Comparison of ENCODE assay signal across 19 cellular contexts in the genomic region with DNA sequence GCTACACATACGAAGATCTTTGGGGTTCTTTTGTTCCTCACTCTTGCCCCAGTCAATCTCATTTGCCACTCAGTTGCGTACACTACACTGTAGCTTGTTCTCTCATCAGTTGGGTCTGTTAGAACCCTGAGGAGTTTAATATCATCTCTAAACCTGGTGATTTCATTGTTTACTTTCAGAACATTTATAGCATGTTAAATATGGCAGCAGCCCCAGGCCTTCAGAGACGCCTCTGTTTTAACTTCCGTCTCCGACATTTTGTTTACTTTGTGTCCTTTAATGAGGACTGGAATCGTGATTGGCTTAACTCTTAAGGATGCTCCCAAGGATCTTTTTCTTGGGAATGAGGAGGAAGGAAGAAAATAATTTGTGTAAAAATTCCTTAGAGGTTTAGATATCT.
A peak's percentile ranks its signal among the peaks of the same experiment; 100 is the strongest.
DNase-seq lines count a peak whose midpoint lies in the region; ATAC-seq and TF ChIP-seq lines count a peak whose summit lies in the region.
"Had no signal": no experiment of that assay in that cellular context is flagged by ENCODE, and none has a peak within 500 bp of the region (broad histone marks: within the 10 kb centered on the region; RNA-seq: fewer than 3 reads in every experiment).

No MANE protein-coding gene starts in this region.

- no TSS peak for BruUV-seq in PC-3 (replicated peaks; lab: Mats Ljungman, UMichigan)

- H3K27ac ChIP-seq in PC-3 (ENCODE audit: low read length) (peak overlapping the region; percentile 88), hepatocyte (peak overlapping the region; percentile 20), urinary bladder (ENCODE audit: low read depth) (peak overlapping the region; percentile 32)
- H3K27ac ChIP-seq: GM23248, HL-60, SJCRH30 had no signal

- POLR2A ChIA-PET in PC-3 (lab: Charles Lee; ENCODE audit: unreplicated experiment), result no interaction called here

- CTCF ChIA-PET in PC-3 (lab: Charles Lee), result no interaction called here

- peaks cover 4% of the 10 kb centered on the region for H3F3A ChIP-seq in PC-3 (ENCODE audit: low read length, unreplicated experiment)

- WGBS in hepatocyte (ENCODE audit: low lambda C conversion rate, missing lambda C conversion rate), result 61% methylated on average over 6 of the region's 6 CpGs
- WGBS in urinary bladder, result 28% methylated on average over 6 of the region's 6 CpGs

- no peaks in the 10 kb centered on the region for H3K9me2 ChIP-seq in PC-3 (replicated peaks; ENCODE audit: low read length)
- no peaks in the 10 kb centered on the region for H3K9me2 ChIP-seq in hepatocyte (replicated peaks; ENCODE audit: insufficient read depth)

- H3K4me2 ChIP-seq in PC-3 (ENCODE audit: low read length) (0 out of 2 replicates have a peak overlapping the region, but pooled peaks have one; percentile 1), hepatocyte (peak overlapping the region; percentile 14)

- H2AFZ ChIP-seq in PC-3 (ENCODE audit: low read length), result peak overlapping the region; percentile 59
- peak overlapping the region; percentile 8 for H2AFZ ChIP-seq in hepatocyte
- H2AFZ ChIP-seq: GM23248 had no signal

- H3K9me3 ChIP-seq in PC-3 (ENCODE audit: low read length) (no peaks in the 10 kb centered on the region), hepatocyte (ENCODE audit: low read depth) (no peaks in the 10 kb centered on the region)
- H3K9me3 ChIP-seq: SJCRH30 had no signal

- no peak for TF ChIP-seq CTCF in PC-3 (conservative IDR thresholded peaks at IDR 0.05; ENCODE audit: low read depth, low read length)
- TF ChIP-seq CTCF in hepatocyte (IDR thresholded peaks at IDR 0.05; ENCODE audit: poor library complexity), result no peak

- intact Hi-C loops in PC-3 (cut with micrococcal nuclease), result loop anchor here (10.0 kb wide), 5 partner anchors 156 to 506 kb away; no protein-coding TSS in a partner anchor

- H3K4me1 ChIP-seq in PC-3 (ENCODE audit: insufficient read depth, low read length), result peaks cover 37% of the 10 kb centered on the region
- H3K4me1 ChIP-seq in hepatocyte (ENCODE audit: insufficient read depth), result no peaks in the 10 kb centered on the region
- H3K4me1 ChIP-seq in urinary bladder (ENCODE audit: insufficient read depth), result no peaks in the 10 kb centered on the region

- no peak overlapping the region for H3K4me3 ChIP-seq in PC-3 (ENCODE audit: low read length)
- H3K4me3 ChIP-seq in hepatocyte, result no peak overlapping the region
- no peak overlapping the region for H3K4me3 ChIP-seq in urinary bladder (ENCODE audit: low read depth, low read length)
- H3K4me3 ChIP-seq: GM23248, K562, SJCRH30 had no signal

- in situ Hi-C loops in G401 (cut with HindIII; ENCODE audit: low sequenced_read_pairs), result no loop called here

- H3K27me3 ChIP-seq in PC-3 (ENCODE audit: low read length) (no peaks in the 10 kb centered on the region), hepatocyte (no peaks in the 10 kb centered on the region)
- H3K27me3 ChIP-seq: SJCRH30 had no signal

- peak overlapping the region; percentile 18; the same call in 1 of the 2 replicates for H3K9ac ChIP-seq in PC-3 (ENCODE audit: low read length)
- H3K9ac ChIP-seq: GM23248 had no signal

- DNase-seq in NCI-H748 (lab: John Stamatoyannopoulos, UW; ENCODE audit: unreplicated experiment) (peak; percentile 43), NCI-H748 treated with DMSO at 0.1 percent for 48 hours (lab: John Stamatoyannopoulos, UW) (no peak), PC-3 (peak; percentile 51), hepatocyte (ENCODE audit: low spot score) (no peak), G401 (ENCODE audit: low spot score) (no peak)
- DNase-seq: AML-193; Calu3; CD4-positive, CD25-positive, alpha-beta regulatory T cell; GM23248; NCI-H1092 treated with DMSO at 0.1 percent for 48 hours; NCI-H1930; NCI-H226; NCI-H526; SJCRH30 had no signal

- H3K36me3 ChIP-seq in PC-3 (ENCODE audit: low read depth, low read length) (no peaks in the 10 kb centered on the region), hepatocyte (replicated peaks; ENCODE audit: insufficient read depth, low read depth) (no peaks in the 10 kb centered on the region), urinary bladder (ENCODE audit: insufficient read depth) (no peaks in the 10 kb centered on the region)
- H3K36me3 ChIP-seq: SJCRH30 had no signal

- H4K20me1 ChIP-seq in PC-3 (ENCODE audit: low read length) (no peaks in the 10 kb centered on the region), hepatocyte (ENCODE audit: insufficient read depth, poor library complexity, severe bottlenecking) (no peaks in the 10 kb centered on the region)

- H3K79me2 ChIP-seq in PC-3 (ENCODE audit: low read length) (no peaks in the 10 kb centered on the region), hepatocyte (no peaks in the 10 kb centered on the region)

- ATAC-seq in PC-3 (peak; percentile 89), GM21515 (IDR thresholded peaks at IDR 0.05; ENCODE audit: unreplicated experiment) (no peak), HG02571 (IDR thresholded peaks at IDR 0.05; ENCODE audit: unreplicated experiment) (no peak)
- ATAC-seq: K562 had no signal

Comparison
In these comparisons a context has a peak if more than half of its experiments do, and no peak if none do; other contexts are left out.
1. DNase-seq: peak in NCI-H748 (single experiment) and PC-3 (single experiment); none in NCI-H748 treated with DMSO at 0.1 percent for 48 hours (single experiment), hepatocyte (single experiment) and G401 (single experiment).
2. H3K27ac ChIP-seq: peak in every context shown above with its lines; median percentile 88 in PC-3; 32 in urinary bladder; 20 in hepatocyte.